8 cellular contexts compared by ENCODE assay signal in genomic region chr19:10876459-10877240, GRCh38. TPM values are rescaled to one million over a fixed set of nuclear protein-coding genes. Genes with fewer than 3 reads are reported as not detected.
DNase-seq lines count a peak whose midpoint lies in the region; ATAC-seq, FAIRE-seq and TF ChIP-seq lines count a peak whose summit lies in the region.

No MANE protein-coding gene starts in this region.

- H3K4me1 ChIP-seq in pancreas = peaks cover 0 to 29% (median 0%) of the 10 kb centered on the region in 3 donors
- peaks cover 8% of the 10 kb centered on the region for H3K4me1 ChIP-seq in effector memory CD4-positive, alpha-beta T cell (ENCODE audit: control insufficient read depth, insufficient read depth, low read length, poor library complexity, severe bottlenecking)

- FAIRE-seq in pancreas (lab: Jason Lieb, UNC) = no peak

- no peaks in the 10 kb centered on the region; the same call in 1 of the 2 replicates for H3K27me3 Mint-ChIP-seq in HFFc6 (ENCODE audit: insufficient read depth)
- no peaks in the 10 kb centered on the region; the same call in 1 of the 2 replicates for H3K27me3 Mint-ChIP-seq in WTC11 (ENCODE audit: low read depth)

- 67 to 68% methylated on average over 10 of the region's 10 CpGs for WGBS in pancreas, 2 donors

- no peaks in the 10 kb centered on the region for H3K36me3 ChIP-seq in pancreas
- H3K36me3 ChIP-seq in effector memory CD4-positive, alpha-beta T cell (ENCODE audit: control insufficient read depth, insufficient read depth, low read length) = no peaks in the 10 kb centered on the region

- H3K4me3 Mint-ChIP-seq in HFFc6 (no peak overlapping the region), WTC11 (no peak overlapping the region)

- H3K27ac Mint-ChIP-seq in HFFc6 = peak overlapping the region; percentile 31; the same call in 1 of the 2 replicates
- peak overlapping the region; percentile 79 for H3K27ac Mint-ChIP-seq in WTC11

- no peaks in the 10 kb centered on the region for H3K9me3 ChIP-seq in pancreas
- no peaks in the 10 kb centered on the region for H3K9me3 ChIP-seq in effector memory CD4-positive, alpha-beta T cell (ENCODE audit: control insufficient read depth, low read length)

- no peak for TF ChIP-seq CTCF in HFFc6 (IDR thresholded peaks at IDR 0.05)
- no peak for TF ChIP-seq CTCF in WTC11 (IDR thresholded peaks at IDR 0.05)
- TF ChIP-seq CTCF in pancreas (IDR thresholded peaks at IDR 0.05) = no peak

- H3K27me3 ChIP-seq in pancreas = no peaks in the 10 kb centered on the region
- no peaks in the 10 kb centered on the region for H3K27me3 ChIP-seq in effector memory CD4-positive, alpha-beta T cell (replicated peaks; ENCODE audit: control insufficient read depth, insufficient read depth, low read length, poor library complexity, severe bottlenecking)

- DNase-seq in HFFc6 (no peak), WTC11 (ENCODE audit: low spot score) (no peak), pancreas (peak in 2 of 6 donors; percentile 37 to 68), Kasumi-1 (lab: John Stamatoyannopoulos, UW) (no peak), NCI-H146 (lab: John Stamatoyannopoulos, UW) (no peak), inferior parietal cortex (ENCODE audit: extremely low spot score) (no peak)
- no peak for DNase-seq in effector memory CD4-positive, alpha-beta T cell

- intact Hi-C loops in pancreas (cut with DNase I) = no loop called here

- H3K9me3 Mint-ChIP-seq in HFFc6 = no peaks in the 10 kb centered on the region
- H3K9me3 Mint-ChIP-seq in WTC11 = no peaks in the 10 kb centered on the region

- POLR2A ChIA-PET in WTC11 (lab: Charles Lee) = no interaction called here

- H3K36me3 Mint-ChIP-seq in HFFc6 (ENCODE audit: low read depth) (no peaks in the 10 kb centered on the region; the same call in 1 of the 2 replicates), WTC11 (0 out of 2 replicates have a peak, but pooled peaks cover 7% of the 10 kb centered on the region)

- peaks cover 34% of the 10 kb centered on the region for H3K4me1 Mint-ChIP-seq in HFFc6 (ENCODE audit: low read depth)
- H3K4me1 Mint-ChIP-seq in WTC11 = peaks cover 47% of the 10 kb centered on the region

- H3K4me3 ChIP-seq in pancreas = no peak overlapping the region
- H3K4me3 ChIP-seq in effector memory CD4-positive, alpha-beta T cell (ENCODE audit: insufficient read depth, low read depth, low read length, poor library complexity, severe bottlenecking) = no peak overlapping the region

- peak overlapping the region in 2 of 4 donors; percentile 2 to 6 for H3K27ac ChIP-seq in pancreas
- no peak overlapping the region for H3K27ac ChIP-seq in effector memory CD4-positive, alpha-beta T cell (ENCODE audit: insufficient read depth, low read length, poor library complexity, severe bottlenecking)

- CTCF ChIA-PET in WTC11 (lab: Charles Lee) = no interaction called here

- ATAC-seq in GM18517 (IDR thresholded peaks at IDR 0.05; ENCODE audit: unreplicated experiment) = peak; percentile 54
- ATAC-seq in WTC11 = no peak
- peak in 3 of 4 donors; percentile 34 to 40 (median 36) for ATAC-seq in pancreas

TF ChIP-seq in WTC11, 78 proteins besides CTCF, POLR2A, EP300 and RAD21:
- no peak for TF ChIP-seq ZNF532 (CRISPR knock-in tag; IDR thresholded peaks at IDR 0.05; ENCODE audit: borderline replicate concordance)
- TF ChIP-seq GRHL2 (CRISPR knock-in tag; IDR thresholded peaks at IDR 0.05; ENCODE audit: insufficient replicate concordance, severe bottlenecking) = no peak
- no peak for TF ChIP-seq TEAD1 (CRISPR knock-in tag; IDR thresholded peaks at IDR 0.05)
- TF ChIP-seq SMAD4 (CRISPR knock-in tag; IDR thresholded peaks at IDR 0.05) = no peak
- no peak for TF ChIP-seq ZNF232 (CRISPR knock-in tag; IDR thresholded peaks at IDR 0.05)
- TF ChIP-seq ZNF281 (CRISPR knock-in tag; IDR thresholded peaks at IDR 0.05) = no peak
- no peak for TF ChIP-seq NFATC4 (CRISPR knock-in tag; IDR thresholded peaks at IDR 0.05)
TF ChIP-seq in WTC11: peak in this region for 0.

RNA-seq across cellular contexts. Expression of gene CARM1, which starts 5.3 kb away (rescaled TPM):
- 10 to 100 TPM; 67.2 to 82.1 (median 76.8) TPM for total RNA-seq in HFFc6 (2021; fragmentation: NEBNext Ultra II Directional; extraction: Animal tissue kit (Norgen Biotek cat#: 25700))
- total RNA-seq in WTC11 (2021) (125 to 126 TPM (median 126 TPM) in 3 replicates), pancreas (10 to 100 TPM; 13.0 to 24.7 (median 16.0) TPM)
- 10 to 100 TPM; 16.6 to 21.1 TPM for polyA plus RNA-seq in pancreas

RNA-seq across cellular contexts. Expression of gene C19orf38, which starts 28.4 kb away (rescaled TPM):
- total RNA-seq in HFFc6 (2021; fragmentation: NEBNext Ultra II Directional; extraction: Animal tissue kit (Norgen Biotek cat#: 25700)) = under 1 TPM in 2 of 6 experiments, not detected in 4; 0.40 to 0.71 TPM
- total RNA-seq in WTC11 (2021) (0.23 TPM in 1 of 3 replicates, not detected in the others), pancreas (under 1 TPM in 5 of 6 donors, not detected in 1; 0.47 to 1.00 (median 0.75) TPM)
- polyA plus RNA-seq in pancreas = under 1 TPM; 0.31 to 0.99 TPM

RNA-seq across cellular contexts. Expression of gene TMED1, which starts 40.6 kb away (rescaled TPM):
- total RNA-seq in HFFc6 (2021; fragmentation: NEBNext Ultra II Directional; extraction: Animal tissue kit (Norgen Biotek cat#: 25700)) = 10 to 100 TPM; 42.8 to 65.0 (median 48.1) TPM
- total RNA-seq in WTC11 (2021) = 28.5 to 40.9 TPM (median 40.6 TPM) in 3 replicates
- total RNA-seq in pancreas = 10 to 100 TPM; 13.6 to 22.6 (median 18.7) TPM
- 10 to 100 TPM; 19.3 to 32.3 TPM for polyA plus RNA-seq in pancreas

RNA-seq across cellular contexts. Expression of gene YIPF2, which starts 51.8 kb away (rescaled TPM):
- total RNA-seq in HFFc6 (2021; fragmentation: NEBNext Ultra II Directional; extraction: Animal tissue kit (Norgen Biotek cat#: 25700)) = 100 to 1,000 TPM in 1 of 6 experiments, 10 to 100 TPM in 5; 78.7 to 105 (median 83.3) TPM
- 63.3 to 65.5 TPM (median 64.4 TPM) in 3 replicates for total RNA-seq in WTC11 (2021)
- 10 to 100 TPM; 41.4 to 67.9 (median 47.3) TPM for total RNA-seq in pancreas
- 10 to 100 TPM; 58.0 to 66.0 TPM for polyA plus RNA-seq in pancreas

RNA-seq across cellular contexts. Expression of gene TIMM29, which starts 52.0 kb away (rescaled TPM):
- 10 to 100 TPM; 18.0 to 25.0 (median 20.6) TPM for total RNA-seq in HFFc6 (2021; fragmentation: NEBNext Ultra II Directional; extraction: Animal tissue kit (Norgen Biotek cat#: 25700))
- total RNA-seq in WTC11 (2021) (30.0 to 33.8 TPM (median 32.0 TPM) in 3 replicates), pancreas (10 to 100 TPM in 5 of 6 donors, 1 to 10 TPM in 1; 7.9 to 11.6 (median 10.3) TPM)
- 1 to 10 TPM; 7.8 to 9.8 TPM for polyA plus RNA-seq in pancreas
